In genomic region chr2:43491070-43491639, GRCh38 we compare ENCODE assay signal across 18 cellular contexts.
"Had no signal": no experiment of that assay in that cellular context is flagged by ENCODE, and none has a peak within 500 bp of the region (broad histone marks: within the 10 kb centered on the region; RNA-seq: fewer than 3 reads in every experiment).

No MANE protein-coding gene starts in this region.

- H3K27me3 ChIP-seq: right lobe of liver, upper lobe of left lung had no signal

- H3K79me2 ChIP-seq: parathyroid adenoma had no signal

- H3K4me3 ChIP-seq: lung, right lobe of liver, thoracic aorta, upper lobe of left lung had no signal

- H3K9me3 ChIP-seq: right lobe of liver, thoracic aorta, upper lobe of left lung had no signal

- H3K9ac ChIP-seq: parathyroid adenoma had no signal

- DNase-seq: activated CD4-positive, alpha-beta T cell treated with anti-CD3 and anti-CD28 coated beads for 1 hour; activated CD4-positive, alpha-beta T cell treated with anti-CD3 and anti-CD28 coated beads, Interleukin-2, amount 50 U/mL, for 48 hours; activated naive CD4-positive, alpha-beta T cell; activated naive CD8-positive, alpha-beta T cell treated with anti-CD3 and anti-CD28 coated beads for 36 hours; amniotic stem cell; erythroblast; hippocampal formation; islet precursor cell; right lobe of liver; stimulated activated CD4-positive, alpha-beta T cell treated with anti-CD3 and anti-CD28 coated beads, Interleukin-4, amount 100 ng/mL, for 24 hours; T-helper 2 cell; upper lobe of left lung; WERI-Rb-1 had no signal

- H2AFZ ChIP-seq: parathyroid adenoma had no signal

- H3K27ac ChIP-seq: parathyroid adenoma, right lobe of liver, thoracic aorta, upper lobe of left lung, WERI-Rb-1 had no signal

- ATAC-seq: activated T-helper 17 cell treated with anti-CD3 and anti-CD28 coated beads, Interleukin-2, amount 50 U/mL, for 72 hours; right lobe of liver; stimulated activated memory B cell treated with anti-CD40 and anti-IgM and Interleukin-4, amounts not matched to agents 10 μg/mL and 1 μg/mL and 100 μg/mL, for 72 hours had no signal

- H3K36me3 ChIP-seq: right lobe of liver, thoracic aorta, WERI-Rb-1 had no signal
